ENCODE assay signal across 8 cellular contexts in the genomic region with DNA sequence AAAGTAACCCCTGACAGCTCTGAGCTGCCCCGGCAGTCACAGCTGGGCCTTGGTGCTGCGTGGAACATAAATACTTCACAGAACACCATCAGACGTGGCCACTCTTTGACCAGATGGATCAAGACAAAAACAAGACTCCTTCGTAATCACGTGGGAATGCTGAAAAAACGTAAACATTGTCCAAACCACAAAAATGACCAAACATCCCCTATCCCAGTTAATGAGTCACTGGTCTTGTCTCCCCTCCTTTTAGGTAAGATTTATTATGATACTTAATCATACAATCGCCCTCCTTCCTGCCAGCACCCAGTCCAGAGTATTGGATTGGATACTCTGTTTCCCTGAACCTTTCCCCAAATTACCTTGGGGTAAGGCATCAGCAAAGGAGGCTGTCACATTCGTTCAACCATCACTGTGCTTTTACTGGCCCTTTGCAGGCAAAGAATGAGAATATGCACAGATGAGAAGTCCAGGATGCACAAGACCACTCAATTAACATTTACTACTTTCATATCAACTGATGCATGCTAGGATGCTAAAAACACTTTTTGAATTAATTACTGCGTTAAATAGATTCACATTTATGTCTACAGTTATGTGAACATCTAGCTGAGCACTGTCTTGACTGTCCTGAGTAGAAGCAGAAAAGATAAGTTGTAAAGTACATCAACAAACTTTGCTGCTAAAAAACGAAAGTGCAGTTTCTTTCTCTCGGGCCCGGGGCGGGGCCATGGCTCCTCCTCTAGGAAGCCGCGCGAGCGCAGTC. TPM values are rescaled to one million over a fixed set of nuclear protein-coding genes. Genes with fewer than 3 reads are reported as not detected.
A peak's percentile ranks its signal among the peaks of the same experiment; 100 is the strongest.
DNase-seq lines count a peak whose midpoint lies in the region; ATAC-seq, FAIRE-seq and TF ChIP-seq lines count a peak whose summit lies in the region.

No MANE protein-coding gene starts in this region.

- no peaks in the 10 kb centered on the region for H3K27me3 ChIP-seq in BE2C
- no peaks in the 10 kb centered on the region for H3K27me3 ChIP-seq in SJCRH30
- no peaks in the 10 kb centered on the region for H3K27me3 ChIP-seq in esophagus (ENCODE audit: control insufficient read depth in 1 of 2, insufficient read depth in 2 of 2, low read length in 2 of 2)

- H3K36me3 ChIP-seq in BE2C = no peaks in the 10 kb centered on the region
- no peaks in the 10 kb centered on the region for H3K36me3 ChIP-seq in SJCRH30
- H3K36me3 ChIP-seq in esophagus (ENCODE audit: control insufficient read depth in 2 of 2, insufficient read depth in 2 of 2, low read length in 1 of 2) = no peaks in the 10 kb centered on the region

- TF ChIP-seq CTCF in BE2C (IDR thresholded peaks at IDR 0.05; ENCODE audit: low read depth, low read length) = no peak
- no peak for TF ChIP-seq CTCF in progenitor cell of endocrine pancreas (IDR thresholded peaks at IDR 0.05; ENCODE audit: unreplicated experiment)

- peak overlapping the region; percentile 69 for H3K27ac ChIP-seq in SJCRH30
- H3K27ac ChIP-seq in esophagus (ENCODE audit: low read depth in 2 of 2, low read length in 1 of 2) = peak overlapping the region; percentile 65 to 69

- H3K9me3 ChIP-seq in BE2C = no peaks in the 10 kb centered on the region
- no peaks in the 10 kb centered on the region for H3K9me3 ChIP-seq in SJCRH30 (replicated peaks)
- H3K9me3 ChIP-seq in esophagus (ENCODE audit: control insufficient read depth in 2 of 2, insufficient read depth in 1 of 2, low read depth in 1 of 2, low read length in 1 of 2) = peaks cover 0 to 2% of the 10 kb centered on the region in 2 donors

- no peaks in the 10 kb centered on the region for H3K27me3 Mint-ChIP-seq in progenitor cell of endocrine pancreas

- peaks cover 2% of the 10 kb centered on the region for H3K36me3 Mint-ChIP-seq in progenitor cell of endocrine pancreas (ENCODE audit: insufficient read depth)

- peaks cover 17% of the 10 kb centered on the region for H3K9me3 Mint-ChIP-seq in progenitor cell of endocrine pancreas (ENCODE audit: low read depth)

- H3K4me3 ChIP-seq in BE2C (ENCODE audit: low read depth, low read length) (peak overlapping the region; percentile 66), SJCRH30 (peak overlapping the region; percentile 67), esophagus (ENCODE audit: low read depth in 1 of 2, low read length in 2 of 2) (peak overlapping the region in 1 of 2 donors; percentile 60)

- peak overlapping the region; percentile 93 for H3K27ac Mint-ChIP-seq in progenitor cell of endocrine pancreas

- peak overlapping the region; percentile 82 for H3K4me3 Mint-ChIP-seq in progenitor cell of endocrine pancreas (ENCODE audit: low read depth)

- peaks cover 2% of the 10 kb centered on the region for H3K4me1 Mint-ChIP-seq in progenitor cell of endocrine pancreas (ENCODE audit: low read depth)

- FAIRE-seq in frontal cortex (lab: Jason Lieb, UNC) = no peak

- DNase-seq in BE2C = no peak
- DNase-seq in SJCRH30 = peak in 1 of 2 experiments; percentile 44
- no peak for DNase-seq in progenitor cell of endocrine pancreas (ENCODE audit: low spot score, unreplicated experiment)
- no peak for DNase-seq in UCSD-AML1 (lab: John Stamatoyannopoulos, UW; ENCODE audit: unreplicated experiment)
- no peak for DNase-seq in frontal cortex (ENCODE audit: low spot score in 2 of 2)

- peaks cover 2% of the 10 kb centered on the region; the same call in 1 of the 2 replicates for H3K4me1 ChIP-seq in BE2C
- peaks cover 8% of the 10 kb centered on the region for H3K4me1 ChIP-seq in SJCRH30
- no peaks in the 10 kb centered on the region for H3K4me1 ChIP-seq in esophagus (ENCODE audit: control insufficient read depth in 2 of 2, insufficient read depth in 2 of 2, low read length in 1 of 2)

- WGBS in esophagus, 2 donors = 17 to 21% methylated on average over 17 of the region's 17 CpGs

- ATAC-seq in GM21619 (IDR thresholded peaks at IDR 0.05; ENCODE audit: unreplicated experiment) (peak; percentile 1), GM18498 (IDR thresholded peaks at IDR 0.05; ENCODE audit: unreplicated experiment) (no peak)

RNA-seq across cellular contexts. Expression of gene TCEANC, which starts 0.5 kb away (rescaled TPM):
- polyA plus RNA-seq in BE2C (2012; ENCODE audit: insufficient read depth, insufficient read length, low read depth) = 4.5 TPM
- 3.0 and 3.5 TPM in 2 replicates for total RNA-seq in SJCRH30 (2014; rRNA removed; shearing (Covaris generic))
- 1 to 10 TPM in 1 of 2 donors, under 1 TPM in 1; 0.85 to 1.2 TPM for polyA plus RNA-seq in esophagus
- total RNA-seq in progenitor cell of endocrine pancreas (3.0 and 4.1 TPM in 2 replicates), frontal cortex (15.5 TPM)

RNA-seq across cellular contexts. Expression of gene RAB9A, which starts 36.5 kb away (rescaled TPM):
- 25.0 TPM for polyA plus RNA-seq in BE2C (2012; ENCODE audit: insufficient read depth, insufficient read length, low read depth)
- 34.4 and 35.5 TPM in 2 replicates for total RNA-seq in SJCRH30 (2014; rRNA removed; shearing (Covaris generic))
- polyA plus RNA-seq in esophagus = 10 to 100 TPM; 23.8 to 24.7 TPM
- total RNA-seq in progenitor cell of endocrine pancreas (17.6 and 20.5 TPM in 2 replicates), frontal cortex (19.2 TPM)
